8 cellular contexts compared by ENCODE assay signal in the genomic region with DNA sequence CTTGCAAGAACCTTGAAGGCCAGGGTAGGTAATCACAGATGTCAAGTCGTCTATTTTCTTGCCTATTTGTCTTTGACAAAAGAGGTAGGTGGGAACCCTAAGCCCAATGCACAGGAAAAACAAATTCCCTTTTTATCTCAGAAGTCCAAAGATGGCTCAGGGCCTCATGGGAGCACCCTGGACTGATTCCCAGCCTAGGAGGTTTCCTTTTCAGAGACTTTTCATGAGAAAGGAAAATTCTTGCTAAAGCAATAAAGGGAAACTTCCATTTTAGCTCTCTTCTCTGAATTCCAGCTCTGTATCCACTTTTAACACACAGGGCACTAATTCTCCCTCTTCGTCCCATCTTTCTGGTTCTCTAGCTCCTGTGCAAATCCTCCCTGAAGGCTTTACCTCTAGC. TPM values are rescaled to one million over a fixed set of nuclear protein-coding genes. Genes with fewer than 3 reads are reported as not detected.
DNase-seq lines count a peak whose midpoint lies in the region; ATAC-seq, FAIRE-seq and TF ChIP-seq lines count a peak whose summit lies in the region.

No MANE protein-coding gene starts in this region.

- H3K27me3 ChIP-seq in thyroid gland: no peaks in the 10 kb centered on the region

- intact Hi-C loops in thyroid gland (cut with DNase I): no loop called here

- no peaks in the 10 kb centered on the region for H3K4me1 ChIP-seq in mesodermal cell (ENCODE audit: control insufficient read depth, insufficient read depth, low read length, poor library complexity, severe bottlenecking)
- peaks cover 6 to 22% of the 10 kb centered on the region in 2 donors for H3K4me1 ChIP-seq in thyroid gland

- POLR2A ChIA-PET in activated CD4-positive, alpha-beta T cell treated with anti-CD3 and anti-CD28 coated beads, Interleukin-2, amount 10 ng/mL, durations not matched to agents 7 days and 5 days (lab: Charles Lee): no interaction called here

- H3K27ac ChIP-seq in mesodermal cell (ENCODE audit: low read depth, low read length, severe bottlenecking) (no peak overlapping the region), thyroid gland (peak overlapping the region; percentile 94 to 97 (median 94))

- H3K4me1 Mint-ChIP-seq in activated CD4-positive, alpha-beta T cell treated with anti-CD3 and anti-CD28 coated beads, Interleukin-2, amount 10 ng/mL, durations not matched to agents 7 days and 5 days: peaks cover 29% of the 10 kb centered on the region
- peaks cover 43% of the 10 kb centered on the region for H3K4me1 Mint-ChIP-seq in central memory CD8-positive, alpha-beta T cell

- H3K27ac Mint-ChIP-seq in activated CD4-positive, alpha-beta T cell treated with anti-CD3 and anti-CD28 coated beads, Interleukin-2, amount 10 ng/mL, durations not matched to agents 7 days and 5 days: no peak overlapping the region
- peak overlapping the region; percentile 95 for H3K27ac Mint-ChIP-seq in central memory CD8-positive, alpha-beta T cell (ENCODE audit: low read depth)

- CTCF ChIA-PET in activated CD4-positive, alpha-beta T cell treated with anti-CD3 and anti-CD28 coated beads, Interleukin-2, amount 10 ng/mL, durations not matched to agents 7 days and 5 days (lab: Charles Lee): no interaction called here

- no peak for ATAC-seq in central memory CD8-positive, alpha-beta T cell (replicated peaks; ENCODE audit: extremely low read depth, poor library complexity, severe bottlenecking)

- peaks cover 31% of the 10 kb centered on the region for H3K36me3 ChIP-seq in mesodermal cell (ENCODE audit: control insufficient read depth, insufficient read depth, low read length)
- peaks cover 19 to 35% of the 10 kb centered on the region in 2 donors for H3K36me3 ChIP-seq in thyroid gland

- H3K4me3 ChIP-seq in mesodermal cell (ENCODE audit: extremely low read depth, insufficient read depth, low read length, poor library complexity, severe bottlenecking): peak overlapping the region; percentile 65
- peak overlapping the region in 1 of 3 donors; percentile 79 for H3K4me3 ChIP-seq in thyroid gland (replicated peaks in 1 of 3)

- no peak for TF ChIP-seq CTCF in thyroid gland (IDR thresholded peaks at IDR 0.05)

- TF ChIP-seq POLR2A in thyroid gland (IDR thresholded peaks at IDR 0.05): no peak

- FAIRE-seq in GM19239 (lab: Jason Lieb, UNC): no peak

- no peaks in the 10 kb centered on the region for H3K9me3 ChIP-seq in mesodermal cell (ENCODE audit: control insufficient read depth, low read length)
- H3K9me3 ChIP-seq in thyroid gland: no peaks in the 10 kb centered on the region

- no peak for DNase-seq in activated CD4-positive, alpha-beta T cell treated with anti-CD3 and anti-CD28 coated beads, Interleukin-2, amount 10 ng/mL, durations not matched to agents 7 days and 5 days
- DNase-seq in activated CD4-positive, alpha-beta T cell treated with anti-CD3 and anti-CD28 coated beads for 4 hours: no peak
- DNase-seq in central memory CD8-positive, alpha-beta T cell (ENCODE audit: low spot score in 2 of 2): no peak
- DNase-seq in thyroid gland (no peak), NCI-H69 (lab: John Stamatoyannopoulos, UW) (no peak), GM19239 (ENCODE audit: insufficient read length, low spot score) (no peak)
- DNase-seq in NK-92 treated with Interleukin-12 subunit alpha and Interleukin-12 subunit beta, amount 100 ng/mL, for 24 hours (lab: John Stamatoyannopoulos, UW): no peak

- H3K9me3 Mint-ChIP-seq in activated CD4-positive, alpha-beta T cell treated with anti-CD3 and anti-CD28 coated beads, Interleukin-2, amount 10 ng/mL, durations not matched to agents 7 days and 5 days: no peaks in the 10 kb centered on the region
- H3K9me3 Mint-ChIP-seq in central memory CD8-positive, alpha-beta T cell: no peaks in the 10 kb centered on the region

- H3K4me3 Mint-ChIP-seq in activated CD4-positive, alpha-beta T cell treated with anti-CD3 and anti-CD28 coated beads, Interleukin-2, amount 10 ng/mL, durations not matched to agents 7 days and 5 days: peak overlapping the region; percentile 89
- H3K4me3 Mint-ChIP-seq in central memory CD8-positive, alpha-beta T cell: peak overlapping the region; percentile 95

- WGBS in mesodermal cell (ENCODE audit: insufficient coverage in 2 of 2), 2 experiments: 59 to 85% methylated on average over 1 to 2 of the region's 2 CpGs
- 40 to 50% methylated on average over 2 of the region's 2 CpGs for WGBS in thyroid gland, 2 donors

- peaks cover 3% of the 10 kb centered on the region for H3K27me3 Mint-ChIP-seq in activated CD4-positive, alpha-beta T cell treated with anti-CD3 and anti-CD28 coated beads, Interleukin-2, amount 10 ng/mL, durations not matched to agents 7 days and 5 days
- no peaks in the 10 kb centered on the region for H3K27me3 Mint-ChIP-seq in central memory CD8-positive, alpha-beta T cell

- peaks cover 40% of the 10 kb centered on the region for H3K36me3 Mint-ChIP-seq in activated CD4-positive, alpha-beta T cell treated with anti-CD3 and anti-CD28 coated beads, Interleukin-2, amount 10 ng/mL, durations not matched to agents 7 days and 5 days (ENCODE audit: low read depth)
- H3K36me3 Mint-ChIP-seq in central memory CD8-positive, alpha-beta T cell (ENCODE audit: insufficient read depth): peaks cover 40% of the 10 kb centered on the region

RNA-seq across cellular contexts. Expression of a gene that starts 1.2 kb away (rescaled TPM):
- 10 to 100 TPM; 21.5 to 24.0 TPM for total RNA-seq in activated CD4-positive, alpha-beta T cell treated with anti-CD3 and anti-CD28 coated beads, Interleukin-2, amount 10 ng/mL, durations not matched to agents 7 days and 5 days
- polyA plus RNA-seq in mesodermal cell (2013, experiment 1 of 2): 12.1 TPM
- 22.1 TPM for polyA plus RNA-seq in mesodermal cell (2013, experiment 2 of 2)
- total RNA-seq in thyroid gland: 100 to 1,000 TPM in 1 of 4 donors, 10 to 100 TPM in 3; 19.1 to 119 (median 29.9) TPM
